ENCODE assay signal across 23 cellular contexts in genomic region chr12:109197327-109197726, GRCh38.
"Had no signal": no experiment of that assay in that cellular context is flagged by ENCODE, and none has a peak within 500 bp of the region (broad histone marks: within the 10 kb centered on the region; RNA-seq: fewer than 3 reads in every experiment).

No MANE protein-coding gene starts in this region.

- H3K4me1 Mint-ChIP-seq: activated naive CD4-positive, alpha-beta T cell treated with anti-CD3 and anti-CD28 coated beads, Interleukin-2, amount 10 ng/mL, durations not matched to agents 7 days and 5 days; activated naive CD8-positive, alpha-beta T cell treated with anti-CD3 and anti-CD28 coated beads, Interleukin-2, amount 10 ng/mL, durations not matched to agents 7 days and 5 days; brain; nephron had no signal

- H3K9me3 ChIP-seq: ascending aorta, lower lobe of right lung, pancreas, right atrium auricular region had no signal

- FAIRE-seq: pancreas had no signal

- H3K9me3 Mint-ChIP-seq: activated naive CD8-positive, alpha-beta T cell treated with anti-CD3 and anti-CD28 coated beads, Interleukin-2, amount 10 ng/mL, durations not matched to agents 7 days and 5 days; brain; nephron; T-helper 2 cell treated with Interferon-gamma antibody and Interleukin-4, amounts not matched to agents 5 μg/mL and 100 μg/mL, for 36 hours had no signal

- H3K27me3 Mint-ChIP-seq: activated CD4-positive, alpha-beta memory T cell treated with anti-CD3 and anti-CD28 coated beads for 36 hours; activated naive CD4-positive, alpha-beta T cell treated with anti-CD3 and anti-CD28 coated beads, Interleukin-2, amount 10 ng/mL, durations not matched to agents 7 days and 5 days; activated naive CD8-positive, alpha-beta T cell treated with anti-CD3 and anti-CD28 coated beads, Interleukin-2, amount 10 ng/mL, durations not matched to agents 7 days and 5 days; activated T-cell treated with anti-CD3 and anti-CD28 coated beads, Interleukin-2, amount 50 U/mL, for 24 hours; brain had no signal

- H3K4me1 ChIP-seq: ascending aorta, lower lobe of right lung, tibial nerve had no signal

- H3K27ac ChIP-seq: ascending aorta, coronary artery, dorsolateral prefrontal cortex, heart right ventricle, lower lobe of right lung, pancreas, right atrium auricular region, tibial nerve, VCaP had no signal

- H3K4me3 ChIP-seq: ascending aorta, coronary artery, dorsolateral prefrontal cortex, heart right ventricle, lower lobe of right lung, pancreas, right atrium auricular region, tibial nerve had no signal

- H3K27me3 ChIP-seq: ascending aorta, dorsolateral prefrontal cortex, heart right ventricle, pancreas, right atrium auricular region, tibial nerve had no signal

- H3K4me3 Mint-ChIP-seq: activated CD4-positive, alpha-beta memory T cell treated with anti-CD3 and anti-CD28 coated beads for 36 hours; activated naive CD4-positive, alpha-beta T cell treated with anti-CD3 and anti-CD28 coated beads, Interleukin-2, amount 10 ng/mL, durations not matched to agents 7 days and 5 days; activated naive CD8-positive, alpha-beta T cell treated with anti-CD3 and anti-CD28 coated beads, Interleukin-2, amount 10 ng/mL, durations not matched to agents 7 days and 5 days; activated T-cell treated with anti-CD3 and anti-CD28 coated beads, Interleukin-2, amount 50 U/mL, for 24 hours; brain; nephron; T-helper 2 cell treated with Interferon-gamma antibody and Interleukin-4, amounts not matched to agents 5 μg/mL and 100 μg/mL, for 36 hours had no signal

- DNase-seq: activated CD4-positive, alpha-beta memory T cell treated with anti-CD3 and anti-CD28 coated beads for 36 hours; activated CD4-positive, alpha-beta T cell treated with anti-CD3 and anti-CD28 coated beads for 4 hours; activated CD8-positive, alpha-beta memory T cell treated with anti-CD3 and anti-CD28 coated beads, Interleukin-2, amount 50 U/mL, for 48 hours; activated gamma-delta T cell; activated naive CD4-positive, alpha-beta T cell treated with anti-CD3 and anti-CD28 coated beads, Interleukin-2, amount 10 ng/mL, durations not matched to agents 7 days and 5 days; activated naive CD8-positive, alpha-beta T cell treated with anti-CD3 and anti-CD28 coated beads, Interleukin-2, amount 10 ng/mL, durations not matched to agents 7 days and 5 days; activated T-cell treated with anti-CD3 and anti-CD28 coated beads, Interleukin-2, amount 50 U/mL, for 24 hours; dorsolateral prefrontal cortex; effector memory CD4-positive, alpha-beta T cell; heart right ventricle; lower lobe of right lung; pancreas; stimulated activated CD4-positive, alpha-beta T cell treated with anti-CD3 and anti-CD28 coated beads, Interleukin-2, amount 100 ng/mL, for 48 hours; stimulated activated naive CD4-positive, alpha-beta T cell treated with Interleukin-2 at 50 U/mL for 16 hours; T-helper 1 cell had no signal

- ATAC-seq: heart right ventricle, lower lobe of right lung had no signal

- H3K27ac Mint-ChIP-seq: activated CD4-positive, alpha-beta memory T cell treated with anti-CD3 and anti-CD28 coated beads for 36 hours; activated naive CD4-positive, alpha-beta T cell treated with anti-CD3 and anti-CD28 coated beads, Interleukin-2, amount 10 ng/mL, durations not matched to agents 7 days and 5 days; activated naive CD8-positive, alpha-beta T cell treated with anti-CD3 and anti-CD28 coated beads, Interleukin-2, amount 10 ng/mL, durations not matched to agents 7 days and 5 days; activated T-cell treated with anti-CD3 and anti-CD28 coated beads, Interleukin-2, amount 50 U/mL, for 24 hours; brain; nephron; T-helper 2 cell treated with Interferon-gamma antibody and Interleukin-4, amounts not matched to agents 5 μg/mL and 100 μg/mL, for 36 hours had no signal
